Comparison of ENCODE assay signal across 25 cellular contexts in genomic region chr14:22630066-22630465, GRCh38. TPM values are rescaled to one million over a fixed set of nuclear protein-coding genes. Genes with fewer than 3 reads are reported as not detected.
A peak's percentile ranks its signal among the peaks of the same experiment; 100 is the strongest.
DNase-seq lines count a peak whose midpoint lies in the region; ATAC-seq and TF ChIP-seq lines count a peak whose summit lies in the region.
"Had no signal": no experiment of that assay in that cellular context is flagged by ENCODE, and none has a peak within 500 bp of the region (broad histone marks: within the 10 kb centered on the region; RNA-seq: fewer than 3 reads in every experiment).

No MANE protein-coding gene starts in this region.

- H3K4me2 ChIP-seq in BLaER1 = peak overlapping the region; percentile 52
- H3K4me2 ChIP-seq in osteoblast (ENCODE audit: insufficient read depth, low read length) = peak overlapping the region; percentile 38
- H3K4me2 ChIP-seq: SK-N-SH had no signal

- in situ Hi-C loops in astrocyte of the spinal cord (cut with HindIII; ENCODE audit: low sequenced_read_pairs) = no loop called here

- TF ChIP-seq CTCF in astrocyte of the spinal cord (IDR thresholded peaks at IDR 0.05; ENCODE audit: low read depth, low read length) = no peak
- no peak for TF ChIP-seq CTCF in osteoblast (IDR thresholded peaks at IDR 0.05; ENCODE audit: extremely low read depth, low read depth, low read length)

- H3K4me3 ChIP-seq in BLaER1 (0 out of 2 replicates have a peak overlapping the region, but pooled peaks have one; percentile 1), astrocyte of the spinal cord (ENCODE audit: low read depth, low read length) (no peak overlapping the region), osteoblast (ENCODE audit: insufficient read depth, low read length) (no peak overlapping the region)
- H3K4me3 ChIP-seq: GM23248 had no signal

- H3K27ac ChIP-seq in BLaER1 (peak overlapping the region; percentile 65), osteoblast (ENCODE audit: low read depth, low read length) (peak overlapping the region; percentile 20)
- H3K27ac ChIP-seq: GM23248 had no signal

- H3K9me3 ChIP-seq in BLaER1 (peaks cover 42% of the 10 kb centered on the region), osteoblast (ENCODE audit: low read depth, low read length) (no peaks in the 10 kb centered on the region)
- H3K9me3 ChIP-seq: BE2C, SK-N-SH had no signal

- no peak for ATAC-seq in HG02981 (IDR thresholded peaks at IDR 0.05; ENCODE audit: unreplicated experiment)

- H3K36me3 ChIP-seq in BLaER1 (peaks cover 4% of the 10 kb centered on the region; the same call in 1 of the 2 replicates), osteoblast (ENCODE audit: insufficient read depth, low read length) (no peaks in the 10 kb centered on the region)
- H3K36me3 ChIP-seq: BE2C had no signal

- peak; percentile 7 for DNase-seq in RPMI7951 (ENCODE audit: low read depth)
- peak; percentile 22 for DNase-seq in astrocyte of the spinal cord (ENCODE audit: low read depth, low spot score)
- no peak for DNase-seq in osteoblast (ENCODE audit: insufficient read length, low spot score, missing footprints)
- DNase-seq in NOMO-1 treated with DMSO at 0.1 percent for 48 hours (lab: John Stamatoyannopoulos, UW; ENCODE audit: unreplicated experiment) = no peak
- no peak for DNase-seq in glomerular visceral epithelial cell (ENCODE audit: extremely low spot score)
- DNase-seq: 8988T; ACHN; BE2C; CD4-positive, CD25-positive, alpha-beta regulatory T cell; H7; NCI-H1092; NCI-H1417 treated with DMSO at 0.1 percent for 48 hours; NCI-H187; NCI-H2081 treated with DMSO at 0.1 percent for 48 hours; NCI-H2171; NCI-H226; NCI-H510A; NCI-H69; OCI-M1; SK-N-SH had no signal

- no peak overlapping the region for H2AFZ ChIP-seq in osteoblast (ENCODE audit: low read length)
- H2AFZ ChIP-seq: GM23248 had no signal

- no peaks in the 10 kb centered on the region for H3K79me2 ChIP-seq in osteoblast (ENCODE audit: insufficient read depth, low read length)

- no peak overlapping the region for H3K9ac ChIP-seq in BLaER1
- H3K9ac ChIP-seq: GM23248, SK-N-SH had no signal

- H4K20me1 ChIP-seq in BLaER1 = no peaks in the 10 kb centered on the region
- no peaks in the 10 kb centered on the region for H4K20me1 ChIP-seq in osteoblast (ENCODE audit: insufficient read depth, low read length)

- H3K4me1 ChIP-seq in BLaER1 = peaks cover 79% of the 10 kb centered on the region
- peaks cover 19% of the 10 kb centered on the region for H3K4me1 ChIP-seq in osteoblast (ENCODE audit: insufficient read depth, low read length)
- H3K4me1 ChIP-seq: BE2C had no signal

- H3K27me3 ChIP-seq in BLaER1 = no peaks in the 10 kb centered on the region
- peaks cover 5% of the 10 kb centered on the region for H3K27me3 ChIP-seq in osteoblast (ENCODE audit: insufficient read depth, low read length)

RNA-seq across cellular contexts. Expression of gene OR6J1, which starts 14.1 kb away (rescaled TPM):
- total RNA-seq in RPMI7951 (2014; rRNA removed; shearing (Covaris generic)) = not detected in 2 replicates
- total RNA-seq in osteoblast = not detected in 2 replicates
- total RNA-seq: CD4-positive, CD25-positive, alpha-beta regulatory T cell; Daoy; G401; GM23248; H7 had no signal

RNA-seq across cellular contexts. Expression of gene ABHD4, which starts 32.0 kb away (rescaled TPM):
- total RNA-seq in RPMI7951 (2014; rRNA removed; shearing (Covaris generic)) = 15.5 and 16.1 TPM in 2 replicates
- total RNA-seq in osteoblast = 52.1 and 54.2 TPM in 2 replicates

RNA-seq across cellular contexts. Expression of gene DAD1, which starts 41.0 kb away (rescaled TPM):
- 486 and 521 TPM in 2 replicates for total RNA-seq in RPMI7951 (2014; rRNA removed; shearing (Covaris generic))
- 213 and 272 TPM in 2 replicates for total RNA-seq in osteoblast

Comparison
In these comparisons a context has a peak if more than half of its experiments do, and no peak if none do; other contexts are left out.
1. DNase-seq: peak in RPMI7951 (single experiment) and astrocyte of the spinal cord (single experiment); none in osteoblast (single experiment), NOMO-1 treated with DMSO at 0.1 percent for 48 hours (single experiment) and glomerular visceral epithelial cell (single experiment).